Comparison of ENCODE assay signal across 6 cellular contexts in genomic region chr12:69516950-69517349, GRCh38.
"Had no signal": no experiment of that assay in that cellular context is flagged by ENCODE, and none has a peak within 500 bp of the region (broad histone marks: within the 10 kb centered on the region; RNA-seq: fewer than 3 reads in every experiment).

No MANE protein-coding gene starts in this region.

- H3K4me3 Mint-ChIP-seq: GM23338, H9 had no signal

- ATAC-seq: GM23338, HepG2 had no signal

- H3K27ac ChIP-seq: HL-60 had no signal

- H3K4me3 ChIP-seq: GM23338 had no signal

- H3K4me2 ChIP-seq: GM23338 had no signal

- H2AFZ ChIP-seq: GM23338 had no signal

- H3K27ac Mint-ChIP-seq: GM23338 had no signal

- DNase-seq: H9, HCEC 1CT, KBM-7 had no signal
